In the genomic region with DNA sequence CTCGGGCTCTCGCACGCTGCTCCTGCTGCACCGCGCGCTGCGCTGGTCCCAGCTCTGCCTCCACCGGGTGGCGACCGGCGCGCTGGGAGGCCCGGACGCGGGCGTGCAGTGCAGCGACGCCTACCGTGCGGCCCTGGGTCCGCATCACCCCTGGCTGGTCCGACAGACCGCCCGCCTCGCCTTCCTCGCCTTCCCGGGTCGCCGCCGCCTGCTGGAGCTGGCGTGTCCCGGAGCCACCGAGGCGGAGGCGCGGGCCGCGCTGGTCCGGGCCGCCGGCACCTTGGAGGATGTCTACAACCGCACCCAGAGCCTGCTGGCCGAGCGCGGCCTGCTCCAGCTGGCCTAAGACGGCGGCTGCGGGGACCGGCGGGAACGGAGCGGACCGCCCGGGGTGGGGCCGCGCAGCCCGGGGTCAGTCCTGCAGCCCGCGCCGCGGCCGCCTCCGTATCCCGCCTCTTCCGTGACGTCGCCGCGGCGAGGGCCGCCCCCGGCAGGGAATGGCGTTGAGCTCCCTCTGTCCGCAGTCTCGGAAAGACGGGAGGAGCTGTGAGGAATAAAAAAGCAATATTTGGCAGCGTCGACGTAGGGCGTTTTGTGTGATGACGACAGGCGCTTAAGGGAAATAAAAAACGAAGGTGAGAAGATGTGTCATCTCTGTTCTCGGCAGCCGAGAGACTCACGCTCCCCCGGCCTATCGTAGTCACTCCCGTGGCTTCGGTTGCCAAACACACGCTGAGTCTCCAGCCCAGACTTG, we compare ENCODE assay signal across 8 cellular contexts. TPM values are rescaled to one million over a fixed set of nuclear protein-coding genes. Genes with fewer than 3 reads are reported as not detected.
DNase-seq lines count a peak whose midpoint lies in the region; ATAC-seq lines count a peak whose summit lies in the region.

No MANE protein-coding gene starts in this region.

- peak overlapping the region; percentile 83 for H3K27ac Mint-ChIP-seq in central memory CD8-positive, alpha-beta T cell (ENCODE audit: low read depth)

- peaks cover 19% of the 10 kb centered on the region for H3K27me3 Mint-ChIP-seq in central memory CD8-positive, alpha-beta T cell

- H3K9me3 Mint-ChIP-seq in central memory CD8-positive, alpha-beta T cell = no peaks in the 10 kb centered on the region

- peaks cover 30% of the 10 kb centered on the region for H3K4me1 Mint-ChIP-seq in central memory CD8-positive, alpha-beta T cell

- ATAC-seq in GM18502 (IDR thresholded peaks at IDR 0.05; ENCODE audit: poor library complexity, unreplicated experiment) (peak; percentile 88), HG02981 (IDR thresholded peaks at IDR 0.05; ENCODE audit: unreplicated experiment) (peak; percentile 81)
- ATAC-seq in activated CD4-positive, CD25-positive, alpha-beta regulatory T cell treated with anti-CD3 and anti-CD28 coated beads, Interleukin-2, amount 50 U/mL, for 24 hours = peak; percentile 88
- ATAC-seq in central memory CD8-positive, alpha-beta T cell (replicated peaks; ENCODE audit: extremely low read depth, poor library complexity, severe bottlenecking) = peak; percentile 84

- DNase-seq in A172 (ENCODE audit: low spot score) = peak; percentile 78
- peak; percentile 85 for DNase-seq in NCI-H2227 (lab: John Stamatoyannopoulos, UW; ENCODE audit: unreplicated experiment)
- DNase-seq in central memory CD8-positive, alpha-beta T cell (ENCODE audit: low spot score in 2 of 2) = peak; percentile 69 to 71
- peak; percentile 83 for DNase-seq in kidney glomerular epithelial cell (lab: John Stamatoyannopoulos, UW)
- DNase-seq in stimulated activated CD4-positive, alpha-beta T cell treated with anti-CD3 and anti-CD28 coated beads, Interleukin-15, amount 100 ng/mL, for 24 hours = peak; percentile 88

- H3K36me3 Mint-ChIP-seq in central memory CD8-positive, alpha-beta T cell (ENCODE audit: insufficient read depth) = peaks cover 6% of the 10 kb centered on the region

- peak overlapping the region; percentile 86 for H3K4me3 Mint-ChIP-seq in central memory CD8-positive, alpha-beta T cell

RNA-seq across cellular contexts. Expression of a gene that starts 1.4 kb away (rescaled TPM):
- total RNA-seq in A172 (2014; rRNA removed; shearing (Covaris generic)) = not detected in 2 replicates

RNA-seq across cellular contexts. Expression of a gene that starts 4.0 kb away (rescaled TPM):
- not detected in 2 replicates for total RNA-seq in A172 (2014; rRNA removed; shearing (Covaris generic))

RNA-seq across cellular contexts. Expression of a gene that starts 5.8 kb away (rescaled TPM):
- total RNA-seq in A172 (2014; rRNA removed; shearing (Covaris generic)) = 351 and 425 TPM in 2 replicates

RNA-seq across cellular contexts. Expression of a gene that starts 16.8 kb away (rescaled TPM):
- 17.6 and 18.0 TPM in 2 replicates for total RNA-seq in A172 (2014; rRNA removed; shearing (Covaris generic))

Comparison
In these comparisons a context has a peak if more than half of its experiments do, and no peak if none do; other contexts are left out.
1. Peak in every context shown above with its lines: DNase-seq and ATAC-seq.